Comparison of ENCODE assay signal across 29 cellular contexts in the genomic region with DNA sequence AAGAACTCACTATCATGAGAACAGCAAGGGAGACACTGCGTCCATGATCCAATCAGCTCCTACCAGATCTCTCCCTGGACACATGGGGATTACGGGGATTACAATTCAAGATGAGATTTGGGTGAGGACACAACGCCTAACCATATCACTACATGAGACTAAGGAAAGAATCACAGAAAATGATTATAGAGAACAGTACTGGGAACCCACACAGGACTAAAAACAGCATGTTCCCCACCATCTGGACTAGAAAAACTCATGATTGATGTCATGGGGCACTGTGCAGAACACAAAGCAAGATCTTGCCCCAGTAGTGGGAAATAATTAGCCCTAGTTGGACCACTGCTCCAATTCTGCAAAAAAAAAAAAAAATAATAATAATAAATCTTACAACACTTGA.
"Had no signal": no experiment of that assay in that cellular context is flagged by ENCODE, and none has a peak within 500 bp of the region (broad histone marks: within the 10 kb centered on the region; RNA-seq: fewer than 3 reads in every experiment).

No MANE protein-coding gene starts in this region.

- H3K4me3 Mint-ChIP-seq: immature natural killer cell; naive thymus-derived CD8-positive, alpha-beta T cell; nephron; neural crest cell had no signal

- H3K9me3 Mint-ChIP-seq: immature natural killer cell had no signal

- DNase-seq: hypothalamus; immature natural killer cell; kidney; left colon; left lung; lower lobe of right lung; mammary epithelial cell; mesenchymal stem cell; naive thymus-derived CD8-positive, alpha-beta T cell; nucleus accumbens; pancreas; posterior cingulate gyrus; retina; right cardiac atrium; stimulated activated CD4-positive, alpha-beta T cell treated with anti-CD3 and anti-CD28 coated beads, Interleukin-12 subunit alpha, Interleukin-12 subunit beta, amount 100 ng/mL, for 4 hours; stimulated activated CD4-positive, alpha-beta T cell treated with anti-CD3 and anti-CD28 coated beads, Interleukin-2, amount 100 ng/mL, for 24 hours; stimulated activated CD4-positive, alpha-beta T cell treated with anti-CD3 and anti-CD28 coated beads, Interleukin-4, amount 100 ng/mL, for 1 hour; stimulated activated naive CD4-positive, alpha-beta T cell; stomach; tibial artery; trophoblast cell; upper lobe of right lung had no signal

- H3K4me1 Mint-ChIP-seq: immature natural killer cell; naive thymus-derived CD8-positive, alpha-beta T cell; nephron; neural crest cell had no signal

- H3K27ac Mint-ChIP-seq: immature natural killer cell; naive thymus-derived CD8-positive, alpha-beta T cell; nephron had no signal

- H3K27ac ChIP-seq: left lung, lower lobe of right lung, pancreas, prostate gland, skin epidermis, stomach, suprapubic skin, thoracic aorta, tibial artery, upper lobe of right lung had no signal

- ATAC-seq: left colon; left lung; lower lobe of right lung; naive thymus-derived CD8-positive, alpha-beta T cell; pancreas; right cardiac atrium; sciatic nerve; upper lobe of right lung had no signal

- H3K27me3 Mint-ChIP-seq: naive thymus-derived CD8-positive, alpha-beta T cell had no signal
